In genomic region chr15:81372571-81372970, GRCh38 we compare ENCODE assay signal across 35 cellular contexts. TPM values are rescaled to one million over a fixed set of nuclear protein-coding genes. Genes with fewer than 3 reads are reported as not detected.
"Had no signal": no experiment of that assay in that cellular context is flagged by ENCODE, and none has a peak within 500 bp of the region (broad histone marks: within the 10 kb centered on the region; RNA-seq: fewer than 3 reads in every experiment).

No MANE protein-coding gene starts in this region.

- H3K4me3 ChIP-seq: esophagus muscularis mucosa, gastrocnemius medialis had no signal

- ATAC-seq: activated CD4-positive, alpha-beta T cell treated with anti-CD3 and anti-CD28 coated beads for 36 hours; activated CD8-positive, alpha-beta T cell treated with anti-CD3 and anti-CD28 coated beads for 36 hours; activated T-cell treated with anti-CD3 and anti-CD28 coated beads, Interleukin-2, amount 50 U/mL, for 4 hours; activated T-helper 17 cell treated with anti-CD3 and anti-CD28 coated beads, Interleukin-2, amount 50 U/mL, for 72 hours; effector memory CD8-positive, alpha-beta T cell; foreskin keratinocyte; gastrocnemius medialis; T-helper 17 cell had no signal

- H3K36me3 ChIP-seq: brain microvascular endothelial cell, esophagus muscularis mucosa, gastrocnemius medialis had no signal

- H3K27me3 Mint-ChIP-seq: activated CD4-positive, alpha-beta T cell treated with anti-CD3 and anti-CD28 coated beads for 36 hours; activated CD4-positive, alpha-beta T cell treated with anti-CD3 and anti-CD28 coated beads, Interleukin-2, amount 10 ng/mL, durations not matched to agents 7 days and 5 days; activated CD8-positive, alpha-beta T cell treated with anti-CD3 and anti-CD28 coated beads for 36 hours; activated naive CD8-positive, alpha-beta T cell; activated T-helper 17 cell treated with anti-CD3 and anti-CD28 coated beads, Interleukin-2, amount 50 U/mL, for 72 hours had no signal

- H3K9me3 Mint-ChIP-seq: activated CD4-positive, alpha-beta T cell treated with anti-CD3 and anti-CD28 coated beads, Interleukin-2, amount 10 ng/mL, durations not matched to agents 7 days and 5 days; activated CD8-positive, alpha-beta T cell treated with anti-CD3 and anti-CD28 coated beads for 36 hours; activated T-cell treated with anti-CD3 and anti-CD28 coated beads, Interleukin-2, amount 50 U/mL, for 4 hours; activated T-helper 17 cell treated with anti-CD3 and anti-CD28 coated beads, Interleukin-2, amount 50 U/mL, for 72 hours; central memory CD8-positive, alpha-beta T cell; effector memory CD8-positive, alpha-beta T cell; T-helper 2 cell treated with Interferon-gamma antibody and Interleukin-4, amounts not matched to agents 5 μg/mL and 100 μg/mL, for 36 hours had no signal

- H3K4me3 Mint-ChIP-seq: activated CD4-positive, alpha-beta T cell treated with anti-CD3 and anti-CD28 coated beads for 36 hours; activated CD4-positive, alpha-beta T cell treated with anti-CD3 and anti-CD28 coated beads, Interleukin-2, amount 10 ng/mL, durations not matched to agents 7 days and 5 days; activated CD8-positive, alpha-beta T cell treated with anti-CD3 and anti-CD28 coated beads for 36 hours; activated naive CD8-positive, alpha-beta T cell; activated T-cell treated with anti-CD3 and anti-CD28 coated beads, Interleukin-2, amount 50 U/mL, for 4 hours; activated T-helper 17 cell treated with anti-CD3 and anti-CD28 coated beads, Interleukin-2, amount 50 U/mL, for 72 hours; central memory CD8-positive, alpha-beta T cell; effector memory CD8-positive, alpha-beta T cell; T-helper 17 cell; T-helper 2 cell treated with Interferon-gamma antibody and Interleukin-4, amounts not matched to agents 5 μg/mL and 100 μg/mL, for 36 hours had no signal

- DNase-seq: activated CD4-positive, alpha-beta T cell treated with anti-CD3 and anti-CD28 coated beads for 36 hours; activated CD4-positive, alpha-beta T cell treated with anti-CD3 and anti-CD28 coated beads, Interleukin-2, amount 10 ng/mL, durations not matched to agents 7 days and 5 days; activated CD4-positive, alpha-beta T cell treated with anti-CD3 and anti-CD28 coated beads, Interleukin-2, amount 50 U/mL, for 48 hours; activated CD4-positive, CD25-positive, alpha-beta regulatory T cell; activated CD4-positive, CD25-positive, alpha-beta regulatory T cell treated with anti-CD3 and anti-CD28 coated beads, Interleukin-2, amount 50 U/mL, for 72 hours; activated CD8-positive, alpha-beta memory T cell treated with anti-CD3 and anti-CD28 coated beads for 24 hours; activated CD8-positive, alpha-beta T cell treated with anti-CD3 and anti-CD28 coated beads for 36 hours; activated effector memory CD4-positive, alpha-beta T cell treated with Interleukin-2 at 50 U/mL for 16 hours; activated gamma-delta T cell treated with Interleukin-2 at 50 U/mL for 16 hours; activated naive CD4-positive, alpha-beta T cell treated with anti-CD3 and anti-CD28 coated beads, Interleukin-2, amount 50 U/mL, for 16 hours; activated naive CD4-positive, alpha-beta T cell treated with Interleukin-2 at 50 U/mL for 16 hours; activated T-cell treated with anti-CD3 and anti-CD28 coated beads, Interleukin-2, amount 50 U/mL, for 4 hours; amniotic stem cell; anterior cingulate cortex; brain microvascular endothelial cell; cortex of kidney; dermis blood vessel endothelial cell; effector CD4-positive, alpha-beta T cell; effector memory CD8-positive, alpha-beta T cell; erythroblast; foreskin keratinocyte; gastrocnemius medialis; glutamatergic neuron; SW 1271; T-helper 1 cell; T-helper 17 cell; T1000 had no signal

- H3K9me3 ChIP-seq: esophagus muscularis mucosa, gastrocnemius medialis had no signal

- H3K27me3 ChIP-seq: gastrocnemius medialis had no signal

- H3K4me1 ChIP-seq: esophagus muscularis mucosa, foreskin keratinocyte, gastrocnemius medialis had no signal

- H3K27ac ChIP-seq: brain microvascular endothelial cell, esophagus muscularis mucosa, foreskin keratinocyte, gastrocnemius medialis had no signal

- H3K27ac Mint-ChIP-seq: activated CD4-positive, alpha-beta T cell treated with anti-CD3 and anti-CD28 coated beads for 36 hours; activated CD4-positive, alpha-beta T cell treated with anti-CD3 and anti-CD28 coated beads, Interleukin-2, amount 10 ng/mL, durations not matched to agents 7 days and 5 days; activated CD8-positive, alpha-beta T cell treated with anti-CD3 and anti-CD28 coated beads for 36 hours; activated naive CD8-positive, alpha-beta T cell; activated T-helper 17 cell treated with anti-CD3 and anti-CD28 coated beads, Interleukin-2, amount 50 U/mL, for 72 hours; effector memory CD8-positive, alpha-beta T cell; T-helper 17 cell; T-helper 2 cell treated with Interferon-gamma antibody and Interleukin-4, amounts not matched to agents 5 μg/mL and 100 μg/mL, for 36 hours had no signal

- H3K4me1 Mint-ChIP-seq: activated CD4-positive, alpha-beta T cell treated with anti-CD3 and anti-CD28 coated beads for 36 hours; activated CD4-positive, alpha-beta T cell treated with anti-CD3 and anti-CD28 coated beads, Interleukin-2, amount 10 ng/mL, durations not matched to agents 7 days and 5 days; activated T-helper 17 cell treated with anti-CD3 and anti-CD28 coated beads, Interleukin-2, amount 50 U/mL, for 72 hours; central memory CD8-positive, alpha-beta T cell; T-helper 17 cell had no signal

RNA-seq across cellular contexts. Expression of gene TMC3, which starts 1.4 kb away (rescaled TPM):
- total RNA-seq: activated CD4-positive, alpha-beta T cell treated with anti-CD3 and anti-CD28 coated beads for 36 hours; activated CD4-positive, alpha-beta T cell treated with anti-CD3 and anti-CD28 coated beads, Interleukin-2, amount 10 ng/mL, durations not matched to agents 7 days and 5 days; activated CD8-positive, alpha-beta T cell treated with anti-CD3 and anti-CD28 coated beads for 36 hours; activated T-cell treated with anti-CD3 and anti-CD28 coated beads, Interleukin-2, amount 50 U/mL, for 4 hours; activated T-helper 17 cell treated with anti-CD3 and anti-CD28 coated beads, Interleukin-2, amount 50 U/mL, for 72 hours; bronchial epithelial cell; cardiac septum; chondrocyte; dermis blood vessel endothelial cell; foreskin keratinocyte; gastrocnemius medialis; T-helper 17 cell had no signal
- polyA plus RNA-seq: foreskin keratinocyte had no signal
